15 cellular contexts compared by ENCODE assay signal in genomic region chr7:141288626-141289025, GRCh38.
DNase-seq lines count a peak whose midpoint lies in the region; ATAC-seq, FAIRE-seq and TF ChIP-seq lines count a peak whose summit lies in the region.
"Had no signal": no experiment of that assay in that cellular context is flagged by ENCODE, and none has a peak within 500 bp of the region (broad histone marks: within the 10 kb centered on the region; RNA-seq: fewer than 3 reads in every experiment).

No MANE protein-coding gene starts in this region.

- intact Hi-C loops in Right ventricle myocardium superior (cut with DNase I) = no loop called here
- intact Hi-C loops in heart right ventricle (cut with DNase I) = no loop called here

- H3K9me3 ChIP-seq in heart right ventricle = no peaks in the 10 kb centered on the region
- H3K9me3 ChIP-seq: A549 had no signal

- TF ChIP-seq CTCF in heart right ventricle (IDR thresholded peaks at IDR 0.05) (no peak), epithelial cell of proximal tubule (conservative IDR thresholded peaks at IDR 0.05; ENCODE audit: low read depth, low read length) (no peak)

- peak; percentile 14 for ATAC-seq in Right ventricle myocardium superior (ENCODE audit: poor library complexity)
- no peak for ATAC-seq in heart right ventricle
- no peak for ATAC-seq in GM21423 (IDR thresholded peaks at IDR 0.05; ENCODE audit: unreplicated experiment)
- ATAC-seq: A549, HepG2 had no signal

- H3K4me3 ChIP-seq in heart right ventricle (no peak overlapping the region), epithelial cell of proximal tubule (ENCODE audit: low read depth, low read length) (no peak overlapping the region)
- H3K4me3 ChIP-seq: A549; BLaER1 treated with 17β-estradiol and CSF1 and Interleukin-3, amounts not matched to agents 10 nM and 100 nM had no signal

- 82 to 85% methylated on average over 7 of the region's 7 CpGs for WGBS in heart right ventricle, 2 donors

- no peak for DNase-seq in Right ventricle myocardium superior
- DNase-seq in heart right ventricle = no peak
- DNase-seq in NCI-H2171 treated with DMSO at 0.1 percent for 48 hours (lab: John Stamatoyannopoulos, UW) = peak; percentile 72
- DNase-seq in epithelial cell of proximal tubule (ENCODE audit: low read depth) = peak; percentile 32
- DNase-seq in renal cortical epithelial cell (ENCODE audit: low read depth) = peak; percentile 68
- DNase-seq in SIG-M5 treated with dmso at 0.1 percent for 504 hours (lab: John Stamatoyannopoulos, UW; ENCODE audit: unreplicated experiment) = no peak
- no peak for DNase-seq in HTR-8/SVneo (ENCODE audit: insufficient read length, low spot score)
- DNase-seq: DMS 273 treated with DMSO at 0.1 percent for 48 hours, NCI-H2081, SW 1271 had no signal

- no peak for FAIRE-seq in HTR-8/SVneo (lab: Jason Lieb, UNC)
- FAIRE-seq: A549, GM19239, HepG2 had no signal

- H3K36me3 ChIP-seq in heart right ventricle = no peaks in the 10 kb centered on the region
- H3K36me3 ChIP-seq: BLaER1 treated with 17β-estradiol and CSF1 and Interleukin-3, amounts not matched to agents 10 nM and 100 nM had no signal

- H3K27ac ChIP-seq in heart right ventricle = no peak overlapping the region
- H3K27ac ChIP-seq: A549; BLaER1 treated with 17β-estradiol and CSF1 and Interleukin-3, amounts not matched to agents 10 nM and 100 nM had no signal

- H3K27me3 ChIP-seq in heart right ventricle = no peaks in the 10 kb centered on the region
- H3K27me3 ChIP-seq: BLaER1 treated with 17β-estradiol and CSF1 and Interleukin-3, amounts not matched to agents 10 nM and 100 nM had no signal

- H3K4me1 ChIP-seq in heart right ventricle = peaks cover 0 to 39% (median 12%) of the 10 kb centered on the region in 9 donors
- H3K4me1 ChIP-seq: A549 had no signal

Comparison
In these comparisons a context has a peak if more than half of its experiments do, and no peak if none do; other contexts are left out.
1. DNase-seq: peak in NCI-H2171 treated with DMSO at 0.1 percent for 48 hours (single experiment), epithelial cell of proximal tubule (single experiment) and renal cortical epithelial cell (single experiment); none in Right ventricle myocardium superior (single experiment), heart right ventricle (0 of 2), SIG-M5 treated with dmso at 0.1 percent for 504 hours (single experiment) and HTR-8/SVneo (single experiment).